2 cellular contexts compared by ENCODE assay signal in genomic region chr17:20613248-20613647, GRCh38.
TF ChIP-seq lines count a peak whose summit lies in the region.

No MANE protein-coding gene starts in this region.

TF ChIP-seq in HepG2, 621 proteins besides CTCF, POLR2A, EP300 and RAD21:
- TF ChIP-seq MTF2 (CRISPR knock-in tag; IDR thresholded peaks at IDR 0.05; ENCODE audit: borderline replicate concordance) (0 out of 2 replicates have a peak, but pooled peaks have one; percentile 32), ZSCAN21 (CRISPR knock-in tag; IDR thresholded peaks at IDR 0.05; ENCODE audit: borderline replicate concordance) (no peak), HNF4A (CRISPR knock-in tag; IDR thresholded peaks at IDR 0.05) (peak; percentile 60; the same call in 1 of the 2 replicates)

TF ChIP-seq in H1, 55 proteins besides CTCF, POLR2A, EP300 and RAD21:
- TF ChIP-seq KDM1A (IDR thresholded peaks at IDR 0.05; ENCODE audit: borderline replicate concordance, low read length): no peak
- no peak for TF ChIP-seq TAF7 (optimal IDR thresholded peaks at IDR 0.05; ENCODE audit: borderline replicate concordance, low read depth, low read length)
- no peak for TF ChIP-seq CHD2 (IDR thresholded peaks at IDR 0.05; ENCODE audit: low read length)
- no peak for TF ChIP-seq NRF1 (IDR thresholded peaks at IDR 0.05; ENCODE audit: low read depth, low read length)
- no peak for TF ChIP-seq CREB1 (IDR thresholded peaks at IDR 0.05)
- no peak for TF ChIP-seq HDAC6 (IDR thresholded peaks at IDR 0.05; ENCODE audit: low read depth, low read length)
- no peak for TF ChIP-seq PHF8 (conservative IDR thresholded peaks at IDR 0.05; ENCODE audit: low read depth, low read length)
- no peak for TF ChIP-seq HDAC2 (IDR thresholded peaks at IDR 0.05; ENCODE audit: borderline replicate concordance in 1 of 2, low read depth in 2 of 2, low read length in 2 of 2)
- TF ChIP-seq POU5F1 (IDR thresholded peaks at IDR 0.05; ENCODE audit: low read depth, low read length): no peak
- no peak for TF ChIP-seq CTBP2 (IDR thresholded peaks at IDR 0.05; ENCODE audit: borderline replicate concordance, insufficient read depth, insufficient read length, low read length)
- no peak for TF ChIP-seq MAX (IDR thresholded peaks at IDR 0.05)
- no peak for TF ChIP-seq TEAD4 (IDR thresholded peaks at IDR 0.05; ENCODE audit: low read depth, low read length)
- TF ChIP-seq YY1 (IDR thresholded peaks at IDR 0.05; ENCODE audit: low read depth, low read length): no peak
- no peak for TF ChIP-seq TBP (IDR thresholded peaks at IDR 0.05; ENCODE audit: low read depth, low read length)
- TF ChIP-seq JUND (IDR thresholded peaks at IDR 0.05; ENCODE audit: low read length): no peak
